ENCODE assay signal across 24 cellular contexts in genomic region chr5:159005062-159005461, GRCh38.
DNase-seq lines count a peak whose midpoint lies in the region; ATAC-seq, FAIRE-seq and TF ChIP-seq lines count a peak whose summit lies in the region.
"Had no signal": no experiment of that assay in that cellular context is flagged by ENCODE, and none has a peak within 500 bp of the region (broad histone marks: within the 10 kb centered on the region; RNA-seq: fewer than 3 reads in every experiment).

No MANE protein-coding gene starts in this region.

- no peaks in the 10 kb centered on the region for H3K27me3 ChIP-seq in GM12878 (replicated peaks in 1 of 2; ENCODE audit: control insufficient read depth in 2 of 2, insufficient read depth in 2 of 2, low read length in 1 of 2)
- H3K27me3 ChIP-seq: esophagus squamous epithelium, uterus had no signal

- TF ChIP-seq EP300 in GM12878 (IDR thresholded peaks at IDR 0.05; ENCODE audit: borderline replicate concordance in 1 of 2, control insufficient read depth in 1 of 2, low read depth in 2 of 2, low read length in 2 of 2) = no peak

- intact Hi-C loops in GM12878 (cut with micrococcal nuclease; ENCODE audit: unreplicated experiment) = no loop called here
- intact Hi-C loops in activated CD8-positive, alpha-beta T cell treated with anti-CD3 and anti-CD28 coated beads for 36 hours (cut with micrococcal nuclease) = no loop called here

- SMC1A ChIA-PET in GM12878 (lab: Charles Lee; ENCODE audit: uncharacterized antibody, unreplicated experiment) = interaction anchor here (0.9 to 7.1 kb wide), 26 partner anchors 8 to 309 kb away, joined by 3 to 81 read pairs (median 5); no protein-coding TSS in a partner anchor

- peak; percentile 57 for ATAC-seq in HG02981 (IDR thresholded peaks at IDR 0.05; ENCODE audit: unreplicated experiment)
- peak; percentile 86 for ATAC-seq in GM12878
- no peak for ATAC-seq in activated CD8-positive, alpha-beta T cell treated with anti-CD3 and anti-CD28 coated beads for 36 hours
- ATAC-seq: left lung, sciatic nerve had no signal

- no peak overlapping the region for H3K27ac Mint-ChIP-seq in activated CD8-positive, alpha-beta T cell treated with anti-CD3 and anti-CD28 coated beads for 36 hours

- H3K9me3 ChIP-seq in GM12878 (replicated peaks; ENCODE audit: control insufficient read depth, insufficient read depth, low read length) = no peaks in the 10 kb centered on the region
- H3K9me3 ChIP-seq: esophagus squamous epithelium, left lung, stomach, uterus had no signal

- no peak for DNase-seq in GM12892 (ENCODE audit: insufficient read length)
- DNase-seq in GM20000 (ENCODE audit: low spot score) = peak; percentile 28
- no peak for DNase-seq in GM12878 (ENCODE audit: low read depth, low spot score)
- no peak for DNase-seq in substantia nigra (lab: John Stamatoyannopoulos, UW)
- no peak for DNase-seq in NCI-H2196 (lab: John Stamatoyannopoulos, UW; ENCODE audit: unreplicated experiment)
- no peak for DNase-seq in activated CD8-positive, alpha-beta T cell treated with anti-CD3 and anti-CD28 coated beads for 36 hours
- DNase-seq in T-helper 2 cell = no peak
- DNase-seq: activated CD4-positive, alpha-beta T cell treated with anti-CD3 and anti-CD28 coated beads for 4 hours; activated effector memory CD4-positive, alpha-beta T cell treated with Interleukin-2 at 50 U/mL for 16 hours; caudate nucleus; DND-41; effector memory CD4-positive, alpha-beta T cell; esophagus squamous epithelium; left lung; NCI-H1930; NK-92 treated with Interleukin-12 subunit alpha and Interleukin-12 subunit beta, amount 100 ng/mL, for 24 hours; nucleus accumbens; RPMI8226; stomach; uterus had no signal

- no peaks in the 10 kb centered on the region for H4K20me1 ChIP-seq in GM12878 (ENCODE audit: control insufficient read depth, insufficient read depth)

- POLR2A ChIA-PET in GM12878 (lab: Charles Lee) = interaction anchor here (0.5 to 5.4 kb wide), 11 partner anchors 9 to 1100 kb away, joined by 3 to 38 read pairs (median 4); no protein-coding TSS in a partner anchor
- POLR2A ChIA-PET in activated CD8-positive, alpha-beta T cell treated with anti-CD3 and anti-CD28 coated beads for 36 hours (lab: Charles Lee) = no interaction called here

- RAD21 ChIA-PET in GM12878 (lab: Charles Lee; ENCODE audit: unreplicated experiment) = interaction anchor here (0.6 to 3.3 kb wide), 17 partner anchors 9 to 199 kb away, joined by 3 to 18 read pairs (median 5); no protein-coding TSS in a partner anchor

- in situ Hi-C loops in GM12878 (cut with MboI) = no loop called here

- peaks cover 11% of the 10 kb centered on the region for H3K4me1 Mint-ChIP-seq in activated CD8-positive, alpha-beta T cell treated with anti-CD3 and anti-CD28 coated beads for 36 hours (ENCODE audit: low read depth)

- H3K9me3 Mint-ChIP-seq in activated CD8-positive, alpha-beta T cell treated with anti-CD3 and anti-CD28 coated beads for 36 hours = no peaks in the 10 kb centered on the region

- H3K4me2 ChIP-seq in GM12878 (ENCODE audit: control insufficient read depth, insufficient read depth) = no peak overlapping the region

- H3K27me3 Mint-ChIP-seq in activated CD8-positive, alpha-beta T cell treated with anti-CD3 and anti-CD28 coated beads for 36 hours = peaks cover 10% of the 10 kb centered on the region

- TF ChIP-seq RAD21 in GM12878 (IDR thresholded peaks at IDR 0.05; ENCODE audit: insufficient read depth, low read depth, low read length) = no peak

- no peaks in the 10 kb centered on the region for H3K36me3 Mint-ChIP-seq in activated CD8-positive, alpha-beta T cell treated with anti-CD3 and anti-CD28 coated beads for 36 hours (ENCODE audit: low read depth)

- peaks cover 10% of the 10 kb centered on the region for H3K4me1 ChIP-seq in GM12878 (ENCODE audit: control insufficient read depth, insufficient read depth, low read length)
- H3K4me1 ChIP-seq: uterus had no signal

- H3K4me3 ChIP-seq in GM12878 = no peak overlapping the region
- H3K4me3 ChIP-seq: esophagus squamous epithelium, left lung, stomach, uterus had no signal

- FAIRE-seq in GM12892 (lab: Jason Lieb, UNC) (peak; percentile 84), GM12878 (lab: Jason Lieb, UNC) (peak; percentile 13)
- FAIRE-seq: H1, TTC549 had no signal

- no peak overlapping the region for H2AFZ ChIP-seq in GM12878 (ENCODE audit: control insufficient read depth, low read depth, low read length)

- CTCF ChIA-PET in GM12878 (lab: Yijun Ruan, JAX) = interaction anchor here (0.6 to 1.6 kb wide), 9 partner anchors 9 to 1533 kb away, joined by 3 to 7 read pairs (median 4); no protein-coding TSS in a partner anchor
- CTCF ChIA-PET in activated CD8-positive, alpha-beta T cell treated with anti-CD3 and anti-CD28 coated beads for 36 hours (lab: Charles Lee) = no interaction called here

- TF ChIP-seq POLR2A in GM12892 (IDR thresholded peaks at IDR 0.05; ENCODE audit: low read depth, low read length) (no peak), GM12878 (IDR thresholded peaks at IDR 0.05; ENCODE audit: low read depth, low read length) (no peak)

- no TSS peak for BruUV-seq in GM12878 (replicated peaks; lab: Mats Ljungman, UMichigan)

- H3K27ac ChIP-seq in GM12878 (ENCODE audit: control insufficient read depth, insufficient read depth) = no peak overlapping the region; the same call in 1 of the 2 replicates
- H3K27ac ChIP-seq in substantia nigra (ENCODE audit: low read depth, low read length, poor library complexity, severe bottlenecking) = no peak overlapping the region
- H3K27ac ChIP-seq: left lung, stomach had no signal

- TF ChIP-seq CTCF in GM20000 (IDR thresholded peaks at IDR 0.05; ENCODE audit: extremely low read depth, missing control alignments) = no peak
- TF ChIP-seq CTCF in GM12878 (IDR thresholded peaks at IDR 0.05 in 2 of 3, conservative IDR thresholded peaks at IDR 0.05 in 1 of 3; ENCODE audit: control insufficient read depth in 2 of 3, extremely low read depth in 1 of 3, insufficient read depth in 1 of 3, low read depth in 3 of 3, low read length in 3 of 3) = no peak
- TF ChIP-seq CTCF in activated CD8-positive, alpha-beta T cell treated with anti-CD3 and anti-CD28 coated beads for 36 hours (IDR thresholded peaks at IDR 0.05) = no peak

- WGBS in GM12878 (ENCODE audit: insufficient coverage, insufficient replicate concordance, low lambda C conversion rate, missing lambda C conversion rate) = 0% methylated on average over 1 of the region's 1 CpG

- no peak overlapping the region for H3K9ac ChIP-seq in GM12878 (ENCODE audit: control insufficient read depth, insufficient read depth, low read length)

- no peaks in the 10 kb centered on the region; a peak in 1 of 4 replicates for H3K36me3 ChIP-seq in GM12878 (ENCODE audit: control insufficient read depth in 2 of 2, insufficient read depth in 2 of 2, low read length in 1 of 2)
- H3K36me3 ChIP-seq: esophagus squamous epithelium, left lung, stomach, uterus had no signal

- peaks cover 14% of the 10 kb centered on the region for H3K79me2 ChIP-seq in GM12878 (ENCODE audit: control insufficient read depth, insufficient read depth, low read length)

- no peak overlapping the region for H3K4me3 Mint-ChIP-seq in activated CD8-positive, alpha-beta T cell treated with anti-CD3 and anti-CD28 coated beads for 36 hours

TF ChIP-seq in GM12878, 131 proteins besides CTCF, POLR2A, EP300 and RAD21:
- peak; percentile 16 for TF ChIP-seq SMAD1 (IDR thresholded peaks at IDR 0.05; ENCODE audit: low read depth, partially characterized antibody)
- 0 out of 2 replicates have a peak, but pooled peaks have one; percentile 62 for TF ChIP-seq IRF4 (IDR thresholded peaks at IDR 0.05; ENCODE audit: low read depth, low read length)
- TF ChIP-seq NFIC (IDR thresholded peaks at IDR 0.05; ENCODE audit: low read depth, low read length) = 0 out of 2 replicates have a peak, but pooled peaks have one; percentile 11
- peak; percentile 58 for TF ChIP-seq JUNB (IDR thresholded peaks at IDR 0.05)
- TF ChIP-seq JUND (IDR thresholded peaks at IDR 0.05; ENCODE audit: low read depth, low read length) = no peak
